8 cellular contexts compared by ENCODE assay signal in the genomic region with DNA sequence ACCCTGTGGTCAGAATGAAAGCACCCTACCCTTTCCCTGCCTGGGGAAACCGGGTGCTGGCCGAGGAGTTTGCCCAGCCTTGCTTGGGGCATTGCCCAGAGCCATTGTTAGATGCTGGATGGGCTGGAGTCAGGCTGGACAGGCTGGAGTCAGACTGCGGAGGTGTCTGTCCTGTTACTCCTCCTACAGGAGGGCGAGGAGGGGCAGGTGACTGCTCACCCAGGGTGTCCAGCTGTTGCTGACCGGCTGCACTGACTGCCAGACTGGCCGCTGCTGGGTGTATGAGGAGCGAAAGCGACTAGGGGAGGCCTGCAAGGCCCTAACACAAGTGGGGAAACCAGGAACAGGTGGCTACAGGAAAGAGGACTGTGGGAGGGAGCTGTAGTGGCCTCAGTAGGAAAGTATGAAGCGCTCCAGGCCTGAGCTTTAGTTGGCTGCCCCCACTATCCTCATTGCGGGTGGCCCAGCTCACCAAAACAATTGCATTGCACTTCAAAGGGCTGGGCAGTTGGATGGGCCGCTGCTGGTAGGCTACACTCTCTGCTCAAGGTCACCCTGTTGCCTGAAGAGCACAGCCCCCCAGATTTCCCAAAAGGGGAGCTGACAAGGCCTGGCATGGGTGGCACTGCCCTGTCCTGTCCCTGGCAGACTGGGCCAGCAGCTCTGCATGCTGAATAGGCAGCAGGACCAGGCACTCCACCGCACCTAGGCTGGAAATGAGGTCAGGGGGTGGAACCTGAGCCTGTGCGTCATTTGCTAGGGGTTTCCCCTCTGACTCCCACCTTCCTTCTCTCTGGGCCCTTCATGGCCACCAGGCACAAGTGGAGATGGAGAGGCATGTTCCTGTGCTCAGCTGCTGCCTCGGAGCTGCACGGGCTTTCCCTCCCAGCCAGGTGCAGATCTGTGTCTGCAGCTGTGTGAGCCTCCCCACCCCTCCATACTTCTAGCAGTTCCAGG. TPM values are rescaled to one million over a fixed set of nuclear protein-coding genes. Genes with fewer than 3 reads are reported as not detected.
DNase-seq lines count a peak whose midpoint lies in the region; ATAC-seq and TF ChIP-seq lines count a peak whose summit lies in the region.

No MANE protein-coding gene starts in this region.

- ATAC-seq in HG02938 (IDR thresholded peaks at IDR 0.05; ENCODE audit: unreplicated experiment): peak; percentile 54

- no peaks in the 10 kb centered on the region for H3K27me3 ChIP-seq in thymus (ENCODE audit: control insufficient read depth, insufficient read depth)

- H3K27ac ChIP-seq in C4-2B: peak overlapping the region; percentile 72; the same call in 1 of the 2 replicates
- H3K27ac ChIP-seq in thymus (ENCODE audit: low read depth): peak overlapping the region; percentile 94

- H3K4me1 ChIP-seq in thymus (ENCODE audit: control insufficient read depth, insufficient read depth, low read length): peaks cover 74% of the 10 kb centered on the region

- peaks cover 31% of the 10 kb centered on the region for H3K36me3 ChIP-seq in thymus (ENCODE audit: control insufficient read depth, insufficient read depth)

- H3K4me3 ChIP-seq in thymus (ENCODE audit: low read length): peak overlapping the region; percentile 16

- H3K9me3 ChIP-seq in thymus (ENCODE audit: control insufficient read depth): no peaks in the 10 kb centered on the region

- 72% methylated on average over 15 of the region's 15 CpGs for WGBS in thymus

- DNase-seq in activated CD8-positive, alpha-beta memory T cell treated with anti-CD3 and anti-CD28 coated beads, Interleukin-2, amount 50 U/mL, for 24 hours (ENCODE audit: extremely low read depth): peak; percentile 46
- DNase-seq in medulla oblongata (ENCODE audit: extremely low spot score): peak; percentile 79
- no peak for DNase-seq in NCI-H2029 treated with DMSO at 0.1 percent for 48 hours (lab: John Stamatoyannopoulos, UW)
- DNase-seq in DMS114 treated with DMSO at 0.1 percent for 48 hours (lab: John Stamatoyannopoulos, UW; ENCODE audit: unreplicated experiment): no peak
- no peak for DNase-seq in NCI-H146 treated with DMSO at 0.1 percent for 48 hours (lab: John Stamatoyannopoulos, UW; ENCODE audit: unreplicated experiment)

- TF ChIP-seq CTCF in C4-2B (conservative IDR thresholded peaks at IDR 0.05): no peak

RNA-seq across cellular contexts. Expression of gene LDHD, which starts 18.4 kb away (rescaled TPM):
- polyA plus RNA-seq in thymus: 1.6 TPM

RNA-seq across cellular contexts. Expression of gene ZFP1, which starts 50.1 kb away (rescaled TPM):
- polyA plus RNA-seq in thymus: 10.8 TPM

Comparison
In these comparisons a context has a peak if more than half of its experiments do, and no peak if none do; other contexts are left out.
1. DNase-seq: peak in activated CD8-positive, alpha-beta memory T cell treated with anti-CD3 and anti-CD28 coated beads, Interleukin-2, amount 50 U/mL, for 24 hours (single experiment) and medulla oblongata (single experiment); none in NCI-H2029 treated with DMSO at 0.1 percent for 48 hours (single experiment), DMS114 treated with DMSO at 0.1 percent for 48 hours (single experiment) and NCI-H146 treated with DMSO at 0.1 percent for 48 hours (single experiment).